8 cellular contexts compared by ENCODE assay signal in the genomic region with DNA sequence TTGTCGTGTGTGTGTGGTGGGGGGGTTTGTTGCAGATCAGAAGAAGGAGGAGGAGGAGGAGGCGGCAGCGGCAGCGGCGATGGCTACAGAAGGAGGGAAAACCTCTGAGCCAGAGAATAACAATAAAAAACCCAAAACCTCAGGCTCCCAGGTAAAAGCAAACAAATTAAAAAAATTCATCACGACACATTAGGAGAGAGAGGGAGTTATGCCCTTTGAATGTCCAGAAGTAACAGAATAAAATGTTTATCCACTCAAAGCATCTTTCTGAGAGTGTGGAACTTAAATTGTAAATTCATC. TPM values are rescaled to one million over a fixed set of nuclear protein-coding genes. Genes with fewer than 3 reads are reported as not detected.
DNase-seq lines count a peak whose midpoint lies in the region; ATAC-seq, FAIRE-seq and TF ChIP-seq lines count a peak whose summit lies in the region.

No MANE protein-coding gene starts in this region.

- peak overlapping the region; percentile 94 for H3K27ac Mint-ChIP-seq in activated CD4-positive, alpha-beta T cell treated with anti-CD3 and anti-CD28 coated beads for 36 hours

- H3K4me1 Mint-ChIP-seq in activated CD4-positive, alpha-beta T cell treated with anti-CD3 and anti-CD28 coated beads for 36 hours: peaks cover 51% of the 10 kb centered on the region

- POLR2A ChIA-PET in activated CD4-positive, alpha-beta T cell treated with anti-CD3 and anti-CD28 coated beads for 36 hours (lab: Charles Lee): no interaction called here
- POLR2A ChIA-PET in HepG2 (lab: Yijun Ruan, JAX): no interaction called here

- TF ChIP-seq EP300 in HepG2 (IDR thresholded peaks at IDR 0.05; ENCODE audit: low read depth in 2 of 2, low read length in 2 of 2) (no peak), HepG2 (CRISPR knock-in tag; IDR thresholded peaks at IDR 0.05; ENCODE audit: borderline replicate concordance) (no peak)

- peak overlapping the region; percentile 57 for H3K4me2 ChIP-seq in HepG2 (ENCODE audit: low read depth, low read length)

- no peak for ATAC-seq in activated CD4-positive, alpha-beta T cell treated with anti-CD3 and anti-CD28 coated beads for 36 hours
- ATAC-seq in HepG2: no peak

- intact Hi-C loops in activated CD4-positive, alpha-beta T cell treated with anti-CD3 and anti-CD28 coated beads for 36 hours (cut with DNase I, micrococcal nuclease): loop anchor here in 1 of 2 experiments (1.0 to 5.0 kb wide), 7 partner anchors 73 to 1754 kb away; a partner anchor contains a TSS
- intact Hi-C loops in HepG2 (cut with micrococcal nuclease; ENCODE audit: unreplicated experiment) (loop anchor here (5.0 kb wide), 2 partner anchors 61 to 79 kb away; no protein-coding TSS in a partner anchor), testis (cut with DNase I; ENCODE audit: low total_unique reads) (no loop called here)

- H3K27me3 ChIP-seq in HepG2 (ENCODE audit: control insufficient read depth in 1 of 2, insufficient read depth in 2 of 2, low read length in 2 of 2) (no peaks in the 10 kb centered on the region), testis (no peaks in the 10 kb centered on the region)

- no peak for FAIRE-seq in HepG2 (lab: Jason Lieb, UNC)

- DNase-seq in activated CD4-positive, alpha-beta T cell treated with anti-CD3 and anti-CD28 coated beads for 36 hours: no peak
- no peak for DNase-seq in activated CD4-positive, alpha-beta T cell treated with anti-CD3 and anti-CD28 coated beads for 48 hours
- DNase-seq in HepG2 (ENCODE audit: low spot score): no peak
- DNase-seq in testis: no peak
- DNase-seq in activated gamma-delta T cell (lab: John Stamatoyannopoulos, UW): no peak
- no peak for DNase-seq in GM19240 (ENCODE audit: insufficient read length, low spot score)
- no peak for DNase-seq in GM13976 (ENCODE audit: low spot score)

- H3K36me3 Mint-ChIP-seq in activated CD4-positive, alpha-beta T cell treated with anti-CD3 and anti-CD28 coated beads for 36 hours (ENCODE audit: low read depth): peaks cover 25% of the 10 kb centered on the region

- H3K9ac ChIP-seq in HepG2 (ENCODE audit: insufficient read depth, low read depth, low read length): peak overlapping the region; percentile 68

- TF ChIP-seq POLR2A in HepG2 (IDR thresholded peaks at IDR 0.05; ENCODE audit: insufficient read depth in 1 of 2, low read depth in 2 of 2, low read length in 2 of 2) (no peak), testis (IDR thresholded peaks at IDR 0.05) (no peak)

- no peaks in the 10 kb centered on the region for H3K9me3 ChIP-seq in HepG2 (ENCODE audit: low read length)
- H3K9me3 ChIP-seq in testis: no peaks in the 10 kb centered on the region

- BruUV-seq in HepG2 (replicated peaks; lab: Mats Ljungman, UMichigan): no TSS peak

- peak overlapping the region; percentile 99 for H3K4me3 Mint-ChIP-seq in activated CD4-positive, alpha-beta T cell treated with anti-CD3 and anti-CD28 coated beads for 36 hours

- H2AFZ ChIP-seq in HepG2 (ENCODE audit: low read length): no peak overlapping the region

- no peaks in the 10 kb centered on the region for H3K79me2 ChIP-seq in HepG2 (ENCODE audit: insufficient read depth, low read length)

- TF ChIP-seq RAD21 in HepG2 (CRISPR knock-in tag; IDR thresholded peaks at IDR 0.05): no peak

- no peaks in the 10 kb centered on the region for H3K27me3 Mint-ChIP-seq in activated CD4-positive, alpha-beta T cell treated with anti-CD3 and anti-CD28 coated beads for 36 hours

- H3K4me1 ChIP-seq in HepG2 (ENCODE audit: insufficient read depth, low read length): peaks cover 39% of the 10 kb centered on the region
- H3K4me1 ChIP-seq in testis: no peaks in the 10 kb centered on the region

- H3K4me3 ChIP-seq in HepG2 (replicated peaks in 1 of 3; ENCODE audit: insufficient read depth in 1 of 3, low read depth in 2 of 3, low read length in 3 of 3) (peak overlapping the region; percentile 75 to 90 (median 83)), testis (peak overlapping the region; percentile 88 to 92)

- in situ Hi-C loops in HepG2 (cut with HindIII; ENCODE audit: extremely low pct_ligation_motif_present, low pct_unique_long_range_greater_than_20kb) (no loop called here), GM13976 (cut with MboI; ENCODE audit: low sequenced_read_pairs, unreplicated experiment) (no loop called here)

- H3K36me3 ChIP-seq in HepG2 (replicated peaks in 1 of 2; ENCODE audit: control insufficient read depth in 1 of 2, insufficient read depth in 2 of 2, low read length in 2 of 2) (no peaks in the 10 kb centered on the region; a peak in 1 of 5 replicates), testis (ENCODE audit: low read depth, missing control alignments) (no peaks in the 10 kb centered on the region)

- H3K27ac ChIP-seq in angular gyrus (ENCODE audit: low read depth, low read length): peak overlapping the region; percentile 95
- peak overlapping the region; percentile 95 for H3K27ac ChIP-seq in HepG2 (ENCODE audit: extremely low read length, insufficient read depth, low read length)
- H3K27ac ChIP-seq in testis: peak overlapping the region; percentile 98

- TF ChIP-seq CTCF in HepG2 (CRISPR knock-in tag; IDR thresholded peaks at IDR 0.05): no peak
- TF ChIP-seq CTCF in testis (IDR thresholded peaks at IDR 0.05): no peak
- TF ChIP-seq CTCF in GM13976 (IDR thresholded peaks at IDR 0.05; ENCODE audit: borderline replicate concordance, control extremely low read depth, extremely low read depth, insufficient read depth, missing control alignments): no peak

- no peaks in the 10 kb centered on the region for H3K9me3 Mint-ChIP-seq in activated CD4-positive, alpha-beta T cell treated with anti-CD3 and anti-CD28 coated beads for 36 hours (ENCODE audit: low read depth)

- H4K20me1 ChIP-seq in HepG2 (ENCODE audit: insufficient read depth, low read length): no peaks in the 10 kb centered on the region

- CTCF ChIA-PET in activated CD4-positive, alpha-beta T cell treated with anti-CD3 and anti-CD28 coated beads for 36 hours (lab: Charles Lee): interaction anchor here (1.4 to 2.6 kb wide), 2 partner anchors 12 to 57 kb away, joined by 4 to 12 read pairs; no protein-coding TSS in a partner anchor
- CTCF ChIA-PET in HepG2 (lab: Yijun Ruan, JAX; ENCODE audit: low intra/inter-chr PET ratio, low total read pairs): no interaction called here

- WGBS in HepG2 (ENCODE audit: low lambda C conversion rate): 33% methylated on average over 6 of the region's 6 CpGs
- 1% methylated on average over 6 of the region's 6 CpGs for WGBS in testis, 2 donors

TF ChIP-seq in HepG2, 621 proteins besides CTCF, POLR2A, EP300 and RAD21:
- TF ChIP-seq, protein P1, sequence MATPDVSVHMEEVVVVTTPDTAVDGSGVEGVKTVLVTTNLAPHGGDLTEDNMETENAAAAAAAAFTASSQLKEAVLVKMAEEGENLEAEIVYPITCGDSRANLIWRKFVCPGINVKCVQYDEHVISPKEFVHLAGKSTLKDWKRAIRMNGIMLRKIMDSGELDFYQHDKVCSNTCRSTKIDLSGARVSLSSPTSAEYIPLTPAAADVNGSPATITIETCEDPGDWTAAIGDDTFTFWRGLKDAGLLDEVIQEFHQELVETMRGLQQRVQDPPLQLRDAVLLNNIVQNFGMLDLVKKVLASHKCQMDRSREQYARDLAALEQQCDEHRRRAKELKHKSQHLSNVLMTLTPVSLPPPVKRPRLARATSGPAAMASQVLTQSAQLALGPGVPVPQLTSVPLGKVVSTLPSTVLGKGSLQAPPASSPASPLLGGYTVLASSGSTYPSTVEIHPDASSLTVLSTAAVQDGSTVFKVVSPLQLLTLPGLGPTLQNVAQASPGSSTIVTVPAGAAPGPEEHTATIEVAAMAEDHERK (CRISPR knock-in tag; IDR thresholded peaks at IDR 0.05; ENCODE audit: low read depth): no peak
- TF ChIP-seq, protein P2, sequence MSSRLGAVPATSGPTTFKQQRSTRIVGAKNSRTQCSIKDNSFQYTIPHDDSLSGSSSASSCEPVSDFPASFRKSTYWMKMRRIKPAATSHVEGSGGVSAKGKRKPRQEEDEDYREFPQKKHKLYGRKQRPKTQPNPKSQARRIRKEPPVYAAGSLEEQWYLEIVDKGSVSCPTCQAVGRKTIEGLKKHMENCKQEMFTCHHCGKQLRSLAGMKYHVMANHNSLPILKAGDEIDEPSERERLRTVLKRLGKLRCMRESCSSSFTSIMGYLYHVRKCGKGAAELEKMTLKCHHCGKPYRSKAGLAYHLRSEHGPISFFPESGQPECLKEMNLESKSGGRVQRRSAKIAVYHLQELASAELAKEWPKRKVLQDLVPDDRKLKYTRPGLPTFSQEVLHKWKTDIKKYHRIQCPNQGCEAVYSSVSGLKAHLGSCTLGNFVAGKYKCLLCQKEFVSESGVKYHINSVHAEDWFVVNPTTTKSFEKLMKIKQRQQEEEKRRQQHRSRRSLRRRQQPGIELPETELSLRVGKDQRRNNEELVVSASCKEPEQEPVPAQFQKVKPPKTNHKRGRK (CRISPR knock-in tag; IDR thresholded peaks at IDR 0.05): 0 out of 2 replicates have a peak, but pooled peaks have one; percentile 35
- no peak for TF ChIP-seq ZNF354B (CRISPR knock-in tag; IDR thresholded peaks at IDR 0.05)
TF ChIP-seq in HepG2: peak in this region for 1.

RNA-seq across cellular contexts. Expression of a gene that starts 0.7 kb away (rescaled TPM):
- 10 to 100 TPM; 17.5 to 22.8 TPM for total RNA-seq in activated CD4-positive, alpha-beta T cell treated with anti-CD3 and anti-CD28 coated beads for 36 hours
- total RNA-seq in HepG2 (2016; rRNA removed; fragmentation: Illumina TruSeq; extraction: Trizol) (4.8 and 6.5 TPM in 2 replicates), testis (10 to 100 TPM; 13.6 to 14.7 TPM)
- 0.71 and 2.3 TPM in 2 replicates for total RNA-seq in HepG2 (2016; cell fraction: cytosol; rRNA removed; fragmentation: Illumina TruSeq; extraction: Trizol; ENCODE audit: low read depth)
- 4.6 and 6.8 TPM in 2 replicates for total RNA-seq in HepG2 (2016; cell fraction: insoluble cytoplasmic fraction; rRNA removed; fragmentation: Illumina TruSeq; extraction: Trizol)
- 2.0 and 2.7 TPM in 2 replicates for total RNA-seq in HepG2 (2016; cell fraction: membrane; rRNA removed; fragmentation: Illumina TruSeq; extraction: Trizol)
- total RNA-seq in HepG2 (2016; cell fraction: nucleus; rRNA removed; fragmentation: Illumina TruSeq; extraction: Trizol): 7.3 and 10.5 TPM in 2 replicates
- polyA plus RNA-seq in HepG2 (2011; rRNA removed) (2.7 TPM in 2 replicates), testis (ENCODE audit: insufficient read depth, low read depth, low replicate concordance) (6.0 TPM)
- 1.4 and 1.9 TPM in 2 replicates for polyA plus RNA-seq in HepG2 (2011; cell fraction: cytosol; rRNA removed)
- 2.0 and 2.1 TPM in 2 replicates for polyA plus RNA-seq in HepG2 (2011; cell fraction: nucleus; rRNA removed)
- polyA plus RNA-seq in HepG2 (2012): 1.9 and 2.1 TPM in 2 replicates
- polyA plus RNA-seq in HepG2 (2016; cell fraction: cytosol; fragmentation: Illumina TruSeq; extraction: Trizol; ENCODE audit: low read depth): 0.09 and 0.10 TPM in 2 replicates
- 3.8 and 4.0 TPM in 2 replicates for polyA plus RNA-seq in HepG2 (2016; cell fraction: insoluble cytoplasmic fraction; fragmentation: Illumina TruSeq; extraction: Trizol; ENCODE audit: low read depth)
- polyA plus RNA-seq in HepG2 (2016; cell fraction: membrane; fragmentation: Illumina TruSeq; extraction: Trizol; ENCODE audit: low read depth): 0.48 and 0.50 TPM in 2 replicates
- polyA plus RNA-seq in HepG2 (2016; cell fraction: nucleus; fragmentation: Illumina TruSeq; extraction: Trizol; ENCODE audit: insufficient read depth, low read depth): 3.0 and 3.5 TPM in 2 replicates
- 11.1 and 11.3 TPM in 2 replicates for polyA minus RNA-seq in HepG2 (2011; rRNA and poly(A)+ RNA removed; ENCODE audit: low replicate concordance)
- 5.0 and 5.8 TPM in 2 replicates for polyA minus RNA-seq in HepG2 (2011; cell fraction: cytosol; rRNA and poly(A)+ RNA removed)
- polyA minus RNA-seq in HepG2 (2011; cell fraction: nucleus; rRNA and poly(A)+ RNA removed): 23.1 and 26.9 TPM in 2 replicates
